In the genomic region with DNA sequence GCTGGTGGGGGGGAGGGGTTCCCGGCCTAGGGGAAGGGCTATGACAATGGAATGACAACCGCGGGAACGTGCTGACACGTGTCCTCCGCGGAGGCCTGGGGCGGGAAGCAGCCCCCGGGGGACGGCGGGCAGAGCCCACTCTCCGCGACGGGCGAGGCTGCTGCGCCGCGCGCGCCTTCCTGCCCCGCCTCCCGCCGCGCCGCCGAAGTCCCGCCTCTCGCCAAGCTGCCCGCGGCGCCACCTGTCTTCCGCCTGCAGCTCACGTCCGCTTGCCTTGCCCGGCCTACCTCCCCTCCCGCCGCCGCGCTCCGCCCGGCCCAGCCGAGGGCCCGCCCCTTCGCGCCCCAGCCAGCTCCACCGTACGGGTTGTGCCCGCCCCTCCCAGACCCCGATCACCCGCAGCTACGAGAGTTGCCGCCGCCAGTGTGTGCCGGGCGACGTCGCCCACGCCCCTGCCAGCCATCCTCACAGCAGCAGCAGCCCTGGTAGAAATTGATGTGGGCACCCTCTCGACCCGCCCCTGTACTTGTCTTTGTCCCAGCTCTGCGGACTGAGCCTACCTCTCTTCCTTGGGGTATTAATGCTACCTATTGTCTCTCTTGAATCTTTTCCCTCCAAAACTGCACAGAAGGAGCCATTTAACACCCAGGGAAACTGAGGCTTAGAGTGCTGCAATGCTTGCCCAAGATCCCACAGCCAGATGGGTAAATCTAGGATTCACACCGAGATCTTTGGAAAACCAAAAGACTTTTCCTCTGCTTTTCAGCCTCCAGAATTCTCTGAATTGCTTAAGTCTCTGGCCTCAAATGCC, we compare ENCODE assay signal across 8 cellular contexts. TPM values are rescaled to one million over a fixed set of nuclear protein-coding genes. Genes with fewer than 3 reads are reported as not detected.
DNase-seq lines count a peak whose midpoint lies in the region; ATAC-seq and TF ChIP-seq lines count a peak whose summit lies in the region.

A gene with protein sequence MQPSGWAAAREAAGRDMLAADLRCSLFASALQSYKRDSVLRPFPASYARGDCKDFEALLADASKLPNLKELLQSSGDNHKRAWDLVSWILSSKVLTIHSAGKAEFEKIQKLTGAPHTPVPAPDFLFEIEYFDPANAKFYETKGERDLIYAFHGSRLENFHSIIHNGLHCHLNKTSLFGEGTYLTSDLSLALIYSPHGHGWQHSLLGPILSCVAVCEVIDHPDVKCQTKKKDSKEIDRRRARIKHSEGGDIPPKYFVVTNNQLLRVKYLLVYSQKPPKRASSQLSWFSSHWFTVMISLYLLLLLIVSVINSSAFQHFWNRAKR (minus strand): TSS at position 180 of the 811 bp plus-strand sequence. CDS start 457 bp downstream, outside the sequence.

- peak within 1 kb of the TSS; percentile 91 for H3K9ac ChIP-seq in mucosa of stomach (ENCODE audit: low read length)

- peaks cover 19% of the 10 kb centered on the region for H3K4me1 ChIP-seq in mucosa of stomach (ENCODE audit: control insufficient read depth, insufficient read depth, low read length)

- H3K4me3 ChIP-seq in epithelial cell of proximal tubule (ENCODE audit: low read depth, low read length): peak within 1 kb of the TSS; percentile 87
- H3K4me3 ChIP-seq in mucosa of stomach (ENCODE audit: low read length): peak within 1 kb of the TSS; percentile 87

- no peaks in the 10 kb centered on the region for H3K27me3 Mint-ChIP-seq in IgD-negative memory B cell

- no peaks in the 10 kb centered on the region for H3K36me3 ChIP-seq in mucosa of stomach (ENCODE audit: control insufficient read depth, insufficient read depth, low read length)

- peak within 1 kb of the TSS; percentile 82 to 89 (median 89) for H3K27ac Mint-ChIP-seq in IgD-negative memory B cell

- no peaks in the 10 kb centered on the region for H3K27me3 ChIP-seq in mucosa of stomach (ENCODE audit: control insufficient read depth, insufficient read depth, low read length)

- peaks cover 3% of the 10 kb centered on the region for H3K36me3 Mint-ChIP-seq in IgD-negative memory B cell

- peak; percentile 86 for ATAC-seq in GM21576 (IDR thresholded peaks at IDR 0.05; ENCODE audit: unreplicated experiment)

- peak; percentile 34 for TF ChIP-seq CTCF in epithelial cell of proximal tubule (conservative IDR thresholded peaks at IDR 0.05; ENCODE audit: low read depth, low read length)

- H3K9me3 ChIP-seq in mucosa of stomach (ENCODE audit: control insufficient read depth, low read length): no peaks in the 10 kb centered on the region

- peak within 1 kb of the TSS; percentile 83 to 96 (median 90) for H3K4me3 Mint-ChIP-seq in IgD-negative memory B cell

- no peaks in the 10 kb centered on the region for H3K9me3 Mint-ChIP-seq in IgD-negative memory B cell

- peaks cover 25 to 35% (median 31%) of the 10 kb centered on the region in 3 donors for H3K4me1 Mint-ChIP-seq in IgD-negative memory B cell

- peak; percentile 93 for DNase-seq in DMS53 (lab: John Stamatoyannopoulos, UW)
- peak; percentile 89 for DNase-seq in OCI-M1 (lab: John Stamatoyannopoulos, UW)
- DNase-seq in activated T-cell treated with anti-CD3 and anti-CD28 coated beads for 24 hours (ENCODE audit: low read depth): peak; percentile 89
- no peak for DNase-seq in epithelial cell of proximal tubule (ENCODE audit: low read depth)
- peak; percentile 83 to 86 for DNase-seq in stimulated activated CD8-positive, alpha-beta memory T cell treated with anti-CD3 and anti-CD28 coated beads, Interleukin-7, amount 100 ng/mL, for 1 hour (ENCODE audit: low read depth in 2 of 2)

RNA-seq across cellular contexts. Expression of the gene that starts here (rescaled TPM):
- polyA plus RNA-seq in IgD-negative memory B cell: 23.5 TPM
- 3.5 and 7.9 TPM in 2 replicates for total RNA-seq in epithelial cell of proximal tubule
